In the genomic region with DNA sequence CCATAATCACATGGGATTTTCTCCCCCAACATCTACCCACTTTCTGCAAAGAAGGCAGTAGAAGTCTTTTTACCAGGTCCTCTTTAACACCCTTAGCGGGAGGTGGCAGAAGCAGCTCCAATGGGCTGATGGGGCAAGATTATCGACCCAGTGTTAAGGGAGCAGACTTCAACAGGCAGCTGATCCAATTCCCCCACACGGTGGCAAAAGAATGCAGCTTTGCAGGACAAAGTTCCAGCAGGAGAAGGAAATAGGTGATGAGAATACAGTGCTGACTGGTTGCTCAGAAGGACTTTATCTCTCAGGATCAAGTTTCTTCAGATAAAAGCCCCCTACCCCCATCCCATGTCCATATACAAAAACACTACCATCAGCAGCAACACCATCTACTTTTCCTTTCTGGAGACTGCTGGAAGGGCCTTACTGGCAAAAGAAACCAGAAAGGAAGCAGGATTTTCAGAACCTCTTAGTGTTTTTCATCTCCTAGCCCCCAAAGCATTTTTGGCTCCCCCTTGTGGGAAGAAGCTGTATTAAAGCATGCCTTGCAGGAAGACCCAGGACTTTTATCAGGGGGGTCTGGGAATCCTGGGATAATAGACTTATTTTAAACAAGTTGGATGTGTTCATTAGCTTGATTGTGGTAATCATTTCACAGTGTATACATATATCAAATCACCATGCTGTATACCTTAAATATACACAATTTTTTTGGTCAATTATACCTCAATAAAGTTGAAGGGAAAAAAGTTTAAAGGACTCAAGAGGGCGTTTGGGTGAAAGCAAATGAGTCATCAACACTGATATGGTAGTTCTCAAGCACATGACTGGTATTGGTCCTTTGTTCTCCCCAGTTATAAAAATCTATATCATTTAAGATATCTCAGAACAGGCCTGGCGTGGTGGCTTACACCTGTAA, we compare ENCODE assay signal across 8 cellular contexts.
A peak's percentile ranks its signal among the peaks of the same experiment; 100 is the strongest.
DNase-seq lines count a peak whose midpoint lies in the region; ATAC-seq, FAIRE-seq and TF ChIP-seq lines count a peak whose summit lies in the region.

No MANE protein-coding gene starts in this region.

- H3K27ac Mint-ChIP-seq in neural crest cell (ENCODE audit: unreplicated experiment), result peak overlapping the region; percentile 64

- no peak overlapping the region for H3K4me3 Mint-ChIP-seq in neural crest cell

- H3K9me2 ChIP-seq in SU-DHL-6 (replicated peaks; ENCODE audit: insufficient read depth, low read length), result no peaks in the 10 kb centered on the region

- H3K9ac ChIP-seq in SU-DHL-6 (ENCODE audit: low read length), result no peak overlapping the region

- H3K79me2 ChIP-seq in SU-DHL-6 (ENCODE audit: insufficient read depth, low read length), result no peaks in the 10 kb centered on the region

- no peaks in the 10 kb centered on the region for H3K9me3 ChIP-seq in SU-DHL-6 (ENCODE audit: insufficient read depth, low read length)

- H3K9me3 Mint-ChIP-seq in neural crest cell, result peaks cover 5% of the 10 kb centered on the region

- no peak overlapping the region for H2AFZ ChIP-seq in SU-DHL-6 (ENCODE audit: low read depth, low read length, severe bottlenecking)

- H3F3A ChIP-seq in SU-DHL-6 (ENCODE audit: insufficient read depth), result no peaks in the 10 kb centered on the region

- peaks cover 5% of the 10 kb centered on the region for H3K4me1 Mint-ChIP-seq in neural crest cell

- peak; percentile 46 for TF ChIP-seq CTCF in D721Med (IDR thresholded peaks at IDR 0.05; ENCODE audit: insufficient read depth, missing control alignments)
- TF ChIP-seq CTCF in SU-DHL-6 (IDR thresholded peaks at IDR 0.05; ENCODE audit: insufficient read depth, low read length, poor library complexity, severe bottlenecking), result peak; percentile 23
- peak; percentile 53 for TF ChIP-seq CTCF in epithelial cell of esophagus (IDR thresholded peaks at IDR 0.05; ENCODE audit: insufficient read depth, low read depth, low read length, missing control alignments)
- TF ChIP-seq CTCF in neural crest cell (conservative IDR thresholded peaks at IDR 0.05), result peak; percentile 78

- no peaks in the 10 kb centered on the region for H3K27me3 Mint-ChIP-seq in neural crest cell (ENCODE audit: low read depth)

- H3K27me3 ChIP-seq in SU-DHL-6 (ENCODE audit: low read length), result no peaks in the 10 kb centered on the region

- no peak for DNase-seq in D721Med (ENCODE audit: insufficient read length, low spot score)
- peak; percentile 16 for DNase-seq in H4 (ENCODE audit: low spot score)
- DNase-seq in epithelial cell of esophagus (ENCODE audit: low read depth), result peak; percentile 24
- DNase-seq in neural crest cell (ENCODE audit: low read depth, low spot score), result peak; percentile 70

- no peaks in the 10 kb centered on the region for H4K20me1 ChIP-seq in SU-DHL-6 (ENCODE audit: low read depth, low read length)

- no peak overlapping the region for H3K4me2 ChIP-seq in SU-DHL-6 (ENCODE audit: low read depth, low read length, poor library complexity, severe bottlenecking)

- no peaks in the 10 kb centered on the region for H3K36me3 Mint-ChIP-seq in neural crest cell (ENCODE audit: low read depth)

- H3K36me3 ChIP-seq in SU-DHL-6 (ENCODE audit: low read length), result no peaks in the 10 kb centered on the region

- no peak overlapping the region for H3K4me3 ChIP-seq in SU-DHL-6 (ENCODE audit: insufficient read depth, low read length, poor library complexity, severe bottlenecking)
- no peak overlapping the region for H3K4me3 ChIP-seq in epithelial cell of esophagus (ENCODE audit: low read length)

- no peak for FAIRE-seq in D721Med (lab: Jason Lieb, UNC)

- no peak overlapping the region for H3K27ac ChIP-seq in SU-DHL-6 (ENCODE audit: low read depth, low read length)

- ATAC-seq in GM21723 (IDR thresholded peaks at IDR 0.05; ENCODE audit: unreplicated experiment) (no peak), HG03045 (IDR thresholded peaks at IDR 0.05; ENCODE audit: unreplicated experiment) (no peak), HG03135 (IDR thresholded peaks at IDR 0.05; ENCODE audit: unreplicated experiment) (no peak)

Comparison
In these comparisons a context has a peak if more than half of its experiments do, and no peak if none do; other contexts are left out.
1. CTCF ChIP-seq: peak in every context shown above with its lines; median percentile 78 in neural crest cell; 53 in epithelial cell of esophagus; 46 in D721Med; 23 in SU-DHL-6.